ENCODE assay signal across 1 cellular context in the genomic region with DNA sequence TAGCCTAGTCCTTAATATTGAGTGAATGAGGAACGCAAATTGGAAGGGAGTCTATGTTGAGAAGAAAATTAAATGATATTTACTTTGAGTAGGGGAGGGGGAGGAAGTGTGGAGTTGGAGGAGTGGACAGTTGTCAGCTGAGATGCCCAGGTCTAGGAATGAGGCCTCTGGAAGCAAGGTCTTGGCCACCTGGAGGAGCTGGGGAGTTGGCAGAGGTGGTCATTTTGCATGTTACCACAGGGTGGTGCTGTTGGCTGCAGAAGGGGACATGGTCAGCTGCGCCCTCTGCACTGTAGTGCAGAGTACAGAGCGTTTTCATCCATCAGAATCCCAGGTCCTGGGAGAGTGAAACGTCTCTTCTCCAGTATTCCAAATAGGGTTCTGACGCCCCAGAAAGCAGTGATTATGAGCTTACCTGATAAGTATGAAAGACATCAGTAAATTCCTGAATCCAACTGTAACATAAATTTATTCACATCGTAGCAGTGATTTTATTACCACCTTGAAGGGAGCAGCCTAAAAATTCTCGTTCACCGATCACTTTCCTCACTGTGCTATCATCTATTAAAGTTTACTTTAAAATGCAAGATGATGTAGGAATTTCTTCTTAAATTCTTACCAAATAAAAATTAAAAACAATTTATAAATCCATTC.
TF ChIP-seq lines count a peak whose summit lies in the region.

No MANE protein-coding gene starts in this region.

TF ChIP-seq in H1, 55 proteins besides CTCF, POLR2A, EP300 and RAD21:
- TF ChIP-seq HDAC2 (IDR thresholded peaks at IDR 0.05; ENCODE audit: borderline replicate concordance in 1 of 2, low read depth in 2 of 2, low read length in 2 of 2) (no peak), CHD2 (IDR thresholded peaks at IDR 0.05; ENCODE audit: low read length) (no peak), GTF2F1 (IDR thresholded peaks at IDR 0.05; ENCODE audit: borderline replicate concordance, low read depth, low read length) (0 out of 2 replicates have a peak, but pooled peaks have one; percentile 33), SP1 (IDR thresholded peaks at IDR 0.05; ENCODE audit: low read depth, low read length) (no peak), CHD1 (IDR thresholded peaks at IDR 0.05; ENCODE audit: low read depth, low read length) (no peak), BRCA1 (IDR thresholded peaks at IDR 0.05; ENCODE audit: low read depth, low read length) (no peak), MAX (IDR thresholded peaks at IDR 0.05) (peak; percentile 50; the same call in 1 of the 2 replicates), POLR2AphosphoS5 (IDR thresholded peaks at IDR 0.05; ENCODE audit: low read depth, low read length) (peak; percentile 31; the same call in 1 of the 2 replicates), RNF2 (IDR thresholded peaks at IDR 0.05; ENCODE audit: borderline replicate concordance, low read depth, low read length, missing control alignments, poor library complexity, severe bottlenecking) (no peak), CREB1 (IDR thresholded peaks at IDR 0.05) (no peak), TBP (IDR thresholded peaks at IDR 0.05; ENCODE audit: low read depth, low read length) (no peak), RXRA (IDR thresholded peaks at IDR 0.05; ENCODE audit: insufficient read depth, low read depth, low read length) (no peak), SIRT6 (IDR thresholded peaks at IDR 0.05; ENCODE audit: low read length) (no peak), ZNF274 (IDR thresholded peaks at IDR 0.05; ENCODE audit: borderline replicate concordance, extremely low read depth, low read length) (no peak), CHD7 (IDR thresholded peaks at IDR 0.05; ENCODE audit: insufficient replicate concordance, low read length) (no peak), KDM4A (IDR thresholded peaks at IDR 0.05; ENCODE audit: low read depth, low read length, severe bottlenecking) (no peak), EZH2 (IDR thresholded peaks at IDR 0.05; ENCODE audit: low read depth, low read length, severe bottlenecking) (no peak), GABPA (IDR thresholded peaks at IDR 0.05; ENCODE audit: borderline replicate concordance, insufficient read depth, low read length) (no peak; the same call in 1 of the 2 replicates), TAF7 (optimal IDR thresholded peaks at IDR 0.05; ENCODE audit: borderline replicate concordance, low read depth, low read length) (no peak), JUN (IDR thresholded peaks at IDR 0.05; ENCODE audit: low read depth, low read length) (no peak), RBBP5 (IDR thresholded peaks at IDR 0.05; ENCODE audit: borderline replicate concordance, low read depth, low read length) (no peak), HDAC6 (IDR thresholded peaks at IDR 0.05; ENCODE audit: low read depth, low read length) (no peak), JUND (IDR thresholded peaks at IDR 0.05; ENCODE audit: low read length) (peak; percentile 52; the same call in 1 of the 2 replicates), ASH2L (IDR thresholded peaks at IDR 0.05; ENCODE audit: low read length) (no peak), FOSL1 (IDR thresholded peaks at IDR 0.05; ENCODE audit: insufficient read depth, low read depth, low read length) (no peak), TAF1 (IDR thresholded peaks at IDR 0.05; ENCODE audit: low read depth, low read length) (no peak), SIN3A (conservative IDR thresholded peaks at IDR 0.05 in 1 of 2, IDR thresholded peaks at IDR 0.05 in 1 of 2; ENCODE audit: low read depth in 1 of 2, low read length in 2 of 2) (peak in 1 of 2 experiments; percentile 72; a peak in 1 of 4 replicates), RFX5 (IDR thresholded peaks at IDR 0.05; ENCODE audit: borderline replicate concordance, low read depth, low read length) (no peak), CBX5 (IDR thresholded peaks at IDR 0.05; ENCODE audit: low read depth, low read length) (no peak)
- TF ChIP-seq, protein P1, sequence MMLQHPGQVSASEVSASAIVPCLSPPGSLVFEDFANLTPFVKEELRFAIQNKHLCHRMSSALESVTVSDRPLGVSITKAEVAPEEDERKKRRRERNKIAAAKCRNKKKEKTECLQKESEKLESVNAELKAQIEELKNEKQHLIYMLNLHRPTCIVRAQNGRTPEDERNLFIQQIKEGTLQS (IDR thresholded peaks at IDR 0.05; ENCODE audit: insufficient read depth, low read depth, low read length), result peak; percentile 52; the same call in 1 of the 2 replicates
TF ChIP-seq in H1: peak in this region for 6.
